In genomic region chr14:102938191-102938590, GRCh38 we compare ENCODE assay signal across 16 cellular contexts. TPM values are rescaled to one million over a fixed set of nuclear protein-coding genes. Genes with fewer than 3 reads are reported as not detected.
DNase-seq lines count a peak whose midpoint lies in the region; ATAC-seq and TF ChIP-seq lines count a peak whose summit lies in the region.
"Had no signal": no experiment of that assay in that cellular context is flagged by ENCODE, and none has a peak within 500 bp of the region (broad histone marks: within the 10 kb centered on the region; RNA-seq: fewer than 3 reads in every experiment).

No MANE protein-coding gene starts in this region.

- H2BK120ac ChIP-seq in mesenchymal stem cell (ENCODE audit: low read depth, low read length) = no peak overlapping the region

- no peaks in the 10 kb centered on the region for H3K36me3 Mint-ChIP-seq in activated naive CD8-positive, alpha-beta T cell treated with anti-CD3 and anti-CD28 coated beads, Interleukin-2, amount 10 ng/mL, durations not matched to agents 7 days and 5 days
- H3K36me3 Mint-ChIP-seq in activated naive CD8-positive, alpha-beta T cell treated with anti-CD3 and anti-CD28 coated beads for 36 hours = no peaks in the 10 kb centered on the region
- H3K36me3 Mint-ChIP-seq in nephron progenitor cell (ENCODE audit: low read depth) = peaks cover 63% of the 10 kb centered on the region

- H3K9me3 ChIP-seq in mesenchymal stem cell (ENCODE audit: control insufficient read depth, low read length) = no peaks in the 10 kb centered on the region
- H3K9me3 ChIP-seq: A549, Caco-2 had no signal

- no peak overlapping the region for H2BK12ac ChIP-seq in mesenchymal stem cell (ENCODE audit: low read length in 2 of 2)

- WGBS in mesenchymal stem cell = 97% methylated on average over 12 of the region's 12 CpGs

- H2AK5ac ChIP-seq in mesenchymal stem cell (ENCODE audit: low read length, severe bottlenecking) = no peak overlapping the region

- H3K4me3 Mint-ChIP-seq in activated naive CD8-positive, alpha-beta T cell treated with anti-CD3 and anti-CD28 coated beads, Interleukin-2, amount 10 ng/mL, durations not matched to agents 7 days and 5 days = no peak overlapping the region
- H3K4me3 Mint-ChIP-seq in activated naive CD8-positive, alpha-beta T cell treated with anti-CD3 and anti-CD28 coated beads for 36 hours = no peak overlapping the region
- no peak overlapping the region for H3K4me3 Mint-ChIP-seq in nephron progenitor cell
- H3K4me3 Mint-ChIP-seq: CD4-positive, alpha-beta T cell; GM23338; HFFc6 had no signal

- H3K9me3 Mint-ChIP-seq in activated naive CD8-positive, alpha-beta T cell treated with anti-CD3 and anti-CD28 coated beads, Interleukin-2, amount 10 ng/mL, durations not matched to agents 7 days and 5 days = no peaks in the 10 kb centered on the region
- no peaks in the 10 kb centered on the region for H3K9me3 Mint-ChIP-seq in activated naive CD8-positive, alpha-beta T cell treated with anti-CD3 and anti-CD28 coated beads for 36 hours
- H3K9me3 Mint-ChIP-seq in nephron progenitor cell = no peaks in the 10 kb centered on the region
- H3K9me3 Mint-ChIP-seq: CD4-positive, alpha-beta T cell; GM23338; HFFc6 had no signal

- TF ChIP-seq CTCF in coronary artery (IDR thresholded peaks at IDR 0.05) = no peak
- TF ChIP-seq CTCF in nephron progenitor cell (IDR thresholded peaks at IDR 0.05) = no peak

- H3K18ac ChIP-seq in mesenchymal stem cell (ENCODE audit: low read depth in 1 of 2, low read length in 2 of 2) = no peak overlapping the region

- H3K27me3 ChIP-seq in mesenchymal stem cell (ENCODE audit: control insufficient read depth in 1 of 2, insufficient read depth in 1 of 2, low read length in 2 of 2) = no peaks in the 10 kb centered on the region

- no peak overlapping the region for H2BK15ac ChIP-seq in mesenchymal stem cell (ENCODE audit: low read depth, poor library complexity, severe bottlenecking)

- no peak overlapping the region for H3K14ac ChIP-seq in mesenchymal stem cell (ENCODE audit: low read length in 2 of 2)

- H4K8ac ChIP-seq in mesenchymal stem cell (ENCODE audit: low read length) = peak overlapping the region; percentile 19

- no peak overlapping the region for H3K4ac ChIP-seq in mesenchymal stem cell (ENCODE audit: low read depth in 1 of 2, low read length in 2 of 2)

- peak; percentile 20 for DNase-seq in activated naive CD8-positive, alpha-beta T cell treated with anti-CD3 and anti-CD28 coated beads, Interleukin-2, amount 10 ng/mL, durations not matched to agents 7 days and 5 days
- DNase-seq in activated naive CD8-positive, alpha-beta T cell treated with anti-CD3 and anti-CD28 coated beads for 36 hours = no peak
- DNase-seq in coronary artery (ENCODE audit: low spot score) = peak; percentile 64
- no peak for DNase-seq in mesenchymal stem cell
- DNase-seq in nephron progenitor cell = no peak
- DNase-seq in T-helper 9 cell = no peak
- DNase-seq in T-helper 1 cell = no peak
- DNase-seq: AML-193; Caco-2; CD4-positive, alpha-beta T cell; HFFc6 had no signal

- H3K4me1 ChIP-seq in mesenchymal stem cell (ENCODE audit: control insufficient read depth, insufficient read depth, low read depth, low read length) = peaks cover 1% of the 10 kb centered on the region
- H3K4me1 ChIP-seq: A549, Caco-2 had no signal

- no peak for ATAC-seq in activated naive CD8-positive, alpha-beta T cell treated with anti-CD3 and anti-CD28 coated beads, Interleukin-2, amount 10 ng/mL, durations not matched to agents 7 days and 5 days (ENCODE audit: low read depth)
- ATAC-seq: A549, GM23338, HCT116 had no signal

- H3K27ac ChIP-seq in coronary artery = no peak overlapping the region
- no peak overlapping the region for H3K27ac ChIP-seq in mesenchymal stem cell (ENCODE audit: low read length, poor library complexity, severe bottlenecking)
- H3K27ac ChIP-seq: 22Rv1, A549, C4-2B had no signal

- H3K4me2 ChIP-seq in mesenchymal stem cell (ENCODE audit: low read length, poor library complexity, severe bottlenecking) = no peak overlapping the region
- H3K4me2 ChIP-seq: A549, GM23338 had no signal

- POLR2A ChIA-PET in activated naive CD8-positive, alpha-beta T cell treated with anti-CD3 and anti-CD28 coated beads, Interleukin-2, amount 10 ng/mL, durations not matched to agents 7 days and 5 days (lab: Charles Lee) = no interaction called here

- H3K79me1 ChIP-seq in mesenchymal stem cell (replicated peaks; ENCODE audit: low read length, poor library complexity, severe bottlenecking) = peaks cover 22% of the 10 kb centered on the region

- H3K4me1 Mint-ChIP-seq in activated naive CD8-positive, alpha-beta T cell treated with anti-CD3 and anti-CD28 coated beads, Interleukin-2, amount 10 ng/mL, durations not matched to agents 7 days and 5 days = no peaks in the 10 kb centered on the region
- no peaks in the 10 kb centered on the region for H3K4me1 Mint-ChIP-seq in activated naive CD8-positive, alpha-beta T cell treated with anti-CD3 and anti-CD28 coated beads for 36 hours
- no peaks in the 10 kb centered on the region for H3K4me1 Mint-ChIP-seq in nephron progenitor cell
- H3K4me1 Mint-ChIP-seq: GM23338 had no signal

- no peak overlapping the region for H4K91ac ChIP-seq in mesenchymal stem cell (ENCODE audit: low read length)

- H2AFZ ChIP-seq in mesenchymal stem cell (ENCODE audit: low read depth, low read length) = no peak overlapping the region
- H2AFZ ChIP-seq: GM23338 had no signal

- H3K23ac ChIP-seq in mesenchymal stem cell (ENCODE audit: low read length in 2 of 2) = no peak overlapping the region

- no peak overlapping the region for H2BK5ac ChIP-seq in mesenchymal stem cell (ENCODE audit: low read depth, low read length, poor library complexity, severe bottlenecking)

- no peak overlapping the region for H3K9ac ChIP-seq in mesenchymal stem cell (ENCODE audit: low read length)

- H3K36me3 ChIP-seq in mesenchymal stem cell (ENCODE audit: control insufficient read depth in 1 of 2, insufficient read depth in 2 of 2, low read depth in 1 of 2, low read length in 2 of 2) = peaks cover 75 to 82% of the 10 kb centered on the region in 2 experiments

- H3K4me3 ChIP-seq in coronary artery (no peak overlapping the region), mesenchymal stem cell (ENCODE audit: insufficient read depth in 1 of 2, low read depth in 1 of 2, low read length in 2 of 2) (no peak overlapping the region)
- H3K4me3 ChIP-seq: A549, GM23338 had no signal

- H3K27ac Mint-ChIP-seq in activated naive CD8-positive, alpha-beta T cell treated with anti-CD3 and anti-CD28 coated beads, Interleukin-2, amount 10 ng/mL, durations not matched to agents 7 days and 5 days = no peak overlapping the region
- H3K27ac Mint-ChIP-seq in activated naive CD8-positive, alpha-beta T cell treated with anti-CD3 and anti-CD28 coated beads for 36 hours = no peak overlapping the region
- no peak overlapping the region for H3K27ac Mint-ChIP-seq in nephron progenitor cell
- H3K27ac Mint-ChIP-seq: CD4-positive, alpha-beta T cell; GM23338; HFFc6 had no signal

- peaks cover 2% of the 10 kb centered on the region for H3K27me3 Mint-ChIP-seq in activated naive CD8-positive, alpha-beta T cell treated with anti-CD3 and anti-CD28 coated beads, Interleukin-2, amount 10 ng/mL, durations not matched to agents 7 days and 5 days
- H3K27me3 Mint-ChIP-seq in activated naive CD8-positive, alpha-beta T cell treated with anti-CD3 and anti-CD28 coated beads for 36 hours = no peaks in the 10 kb centered on the region
- H3K27me3 Mint-ChIP-seq in nephron progenitor cell (ENCODE audit: low read depth, poor library complexity) = peaks cover 2% of the 10 kb centered on the region
- H3K27me3 Mint-ChIP-seq: CD4-positive, alpha-beta T cell had no signal

RNA-seq across cellular contexts. Expression of gene AMN, which starts 15.7 kb away (rescaled TPM):
- total RNA-seq in activated naive CD8-positive, alpha-beta T cell treated with anti-CD3 and anti-CD28 coated beads, Interleukin-2, amount 10 ng/mL, durations not matched to agents 7 days and 5 days = 1 to 10 TPM; 2.5 to 2.9 TPM
- 1 to 10 TPM in 1 of 2 experiments, under 1 TPM in 1; 0.72 to 2.0 TPM for total RNA-seq in activated naive CD8-positive, alpha-beta T cell treated with anti-CD3 and anti-CD28 coated beads for 36 hours
- 0.14 TPM for polyA plus RNA-seq in mesenchymal stem cell (2013, experiment 1 of 2)
- 0.12 TPM for polyA plus RNA-seq in mesenchymal stem cell (2013, experiment 2 of 2)
- total RNA-seq: HFFc6 had no signal

Comparison
In these comparisons a context has a peak if more than half of its experiments do, and no peak if none do; other contexts are left out.
1. DNase-seq: peak in activated naive CD8-positive, alpha-beta T cell treated with anti-CD3 and anti-CD28 coated beads, Interleukin-2, amount 10 ng/mL, durations not matched to agents 7 days and 5 days (single experiment) and coronary artery (single experiment); none in activated naive CD8-positive, alpha-beta T cell treated with anti-CD3 and anti-CD28 coated beads for 36 hours (single experiment), mesenchymal stem cell (single experiment), nephron progenitor cell (single experiment), T-helper 9 cell (single experiment) and T-helper 1 cell (0 of 5).